In genomic region chr13:76635232-76636021, GRCh38 we compare ENCODE assay signal across 27 cellular contexts.
A peak's percentile ranks its signal among the peaks of the same experiment; 100 is the strongest.
DNase-seq lines count a peak whose midpoint lies in the region; ATAC-seq, FAIRE-seq and TF ChIP-seq lines count a peak whose summit lies in the region.
"Had no signal": no experiment of that assay in that cellular context is flagged by ENCODE, and none has a peak within 500 bp of the region (broad histone marks: within the 10 kb centered on the region; RNA-seq: fewer than 3 reads in every experiment).

No MANE protein-coding gene starts in this region.

- H3K4me1 ChIP-seq in left ventricle myocardium inferior (peaks cover 30% of the 10 kb centered on the region), right cardiac atrium (ENCODE audit: control insufficient read depth, insufficient read depth, low read length) (no peaks in the 10 kb centered on the region), GM12878 (ENCODE audit: control insufficient read depth, insufficient read depth, low read length) (peaks cover 8% of the 10 kb centered on the region), testis (peaks cover 31% of the 10 kb centered on the region), PC-9 (replicated peaks; ENCODE audit: insufficient read depth) (no peaks in the 10 kb centered on the region)
- H3K4me1 ChIP-seq: esophagus squamous epithelium, neural progenitor cell had no signal

- FAIRE-seq in GM12878 (lab: Jason Lieb, UNC): no peak
- no peak for FAIRE-seq in frontal cortex (lab: Jason Lieb, UNC)
- FAIRE-seq: GM18507 had no signal

- H3K36me3 ChIP-seq in left ventricle myocardium inferior: no peaks in the 10 kb centered on the region
- no peaks in the 10 kb centered on the region for H3K36me3 ChIP-seq in GM12878 (ENCODE audit: control insufficient read depth in 2 of 2, insufficient read depth in 2 of 2, low read length in 1 of 2)
- no peaks in the 10 kb centered on the region for H3K36me3 ChIP-seq in testis (ENCODE audit: low read depth, missing control alignments)
- no peaks in the 10 kb centered on the region for H3K36me3 ChIP-seq in PC-9 (ENCODE audit: low read depth)
- H3K36me3 ChIP-seq: BE2C, cardiac muscle cell, esophagus squamous epithelium, gastroesophageal sphincter, neural progenitor cell, right atrium auricular region, upper lobe of left lung had no signal

- no peak for TF ChIP-seq RAD21 in GM12878 (IDR thresholded peaks at IDR 0.05; ENCODE audit: insufficient read depth, low read depth, low read length)

- H4K20me1 ChIP-seq in GM12878 (ENCODE audit: control insufficient read depth, insufficient read depth): no peaks in the 10 kb centered on the region
- no peaks in the 10 kb centered on the region for H4K20me1 ChIP-seq in PC-9 (ENCODE audit: insufficient read depth)

- POLR2A ChIA-PET in GM12878 (lab: Charles Lee): no interaction called here
- POLR2A ChIA-PET in PC-9 (lab: Charles Lee; ENCODE audit: unreplicated experiment): no interaction called here

- in situ Hi-C loops in GM12878 (cut with MboI): no loop called here

- H3K9me3 ChIP-seq in left ventricle myocardium inferior (replicated peaks) (no peaks in the 10 kb centered on the region), right cardiac atrium (ENCODE audit: control insufficient read depth, low read length) (no peaks in the 10 kb centered on the region), GM12878 (replicated peaks; ENCODE audit: control insufficient read depth, insufficient read depth, low read length) (no peaks in the 10 kb centered on the region), testis (no peaks in the 10 kb centered on the region), PC-9 (ENCODE audit: insufficient read depth, low read depth) (no peaks in the 10 kb centered on the region)
- H3K9me3 ChIP-seq: BE2C, esophagus squamous epithelium, gastroesophageal sphincter, right atrium auricular region, upper lobe of left lung had no signal

- TF ChIP-seq CTCF in left ventricle myocardium inferior (IDR thresholded peaks at IDR 0.05; ENCODE audit: borderline replicate concordance) (no peak), GM12878 (IDR thresholded peaks at IDR 0.05 in 2 of 3, conservative IDR thresholded peaks at IDR 0.05 in 1 of 3; ENCODE audit: control insufficient read depth in 2 of 3, extremely low read depth in 1 of 3, insufficient read depth in 1 of 3, low read depth in 3 of 3, low read length in 3 of 3) (no peak), testis (IDR thresholded peaks at IDR 0.05) (no peak), PC-9 (conservative IDR thresholded peaks at IDR 0.05) (no peak), dorsolateral prefrontal cortex (IDR thresholded peaks at IDR 0.05 in 54 of 56, conservative IDR thresholded peaks at IDR 0.05 in 2 of 56; ENCODE audit: low read depth in 1 of 56, partially characterized antibody in 56 of 56) (no peak)

- TF ChIP-seq EP300 in GM12878 (IDR thresholded peaks at IDR 0.05; ENCODE audit: borderline replicate concordance in 1 of 2, control insufficient read depth in 1 of 2, low read depth in 2 of 2, low read length in 2 of 2): no peak

- H3K4me2 ChIP-seq in GM12878 (ENCODE audit: control insufficient read depth, insufficient read depth) (peak overlapping the region; percentile 38; the same call in 1 of the 2 replicates), PC-9 (no peak overlapping the region)
- H3K4me2 ChIP-seq: neural progenitor cell had no signal

- intact Hi-C loops in left ventricle myocardium inferior (cut with micrococcal nuclease): no loop called here
- intact Hi-C loops in right cardiac atrium (cut with DNase I): no loop called here
- intact Hi-C loops in GM12878 (cut with micrococcal nuclease; ENCODE audit: unreplicated experiment): no loop called here
- intact Hi-C loops in testis (cut with DNase I; ENCODE audit: low total_unique reads): no loop called here
- intact Hi-C loops in PC-9 (cut with micrococcal nuclease; ENCODE audit: unreplicated experiment): no loop called here
- intact Hi-C loops in dorsolateral prefrontal cortex (cut with DNase I): no loop called here

- H3K4me3 ChIP-seq in left ventricle myocardium inferior: no peak overlapping the region
- no peak overlapping the region for H3K4me3 ChIP-seq in right cardiac atrium (ENCODE audit: low read length)
- H3K4me3 ChIP-seq in GM12878: no peak overlapping the region
- no peak overlapping the region for H3K4me3 ChIP-seq in testis
- H3K4me3 ChIP-seq in PC-9: no peak overlapping the region
- H3K4me3 ChIP-seq in dorsolateral prefrontal cortex: no peak overlapping the region
- H3K4me3 ChIP-seq: cardiac muscle cell, coronary artery, esophagus squamous epithelium, gastroesophageal sphincter, neural progenitor cell, right atrium auricular region, upper lobe of left lung had no signal

- no peak for TF ChIP-seq POLR2A in GM12878 (IDR thresholded peaks at IDR 0.05; ENCODE audit: low read depth, low read length)
- TF ChIP-seq POLR2A in testis (IDR thresholded peaks at IDR 0.05): no peak

- CTCF ChIA-PET in GM12878 (lab: Yijun Ruan, JAX): no interaction called here
- CTCF ChIA-PET in PC-9 (lab: Charles Lee): no interaction called here

- H3K27ac ChIP-seq in left ventricle myocardium inferior (replicated peaks) (peak overlapping the region; percentile 46), right cardiac atrium (ENCODE audit: low read length) (no peak overlapping the region), GM12878 (ENCODE audit: control insufficient read depth, insufficient read depth) (no peak overlapping the region; the same call in 1 of the 2 replicates), testis (peak overlapping the region; percentile 58 to 70), PC-9 (no peak overlapping the region), dorsolateral prefrontal cortex (no peak overlapping the region)
- H3K27ac ChIP-seq: cardiac muscle cell, coronary artery, esophagus squamous epithelium, neural progenitor cell, right atrium auricular region, upper lobe of left lung had no signal

- H3K79me2 ChIP-seq in GM12878 (ENCODE audit: control insufficient read depth, insufficient read depth, low read length): no peaks in the 10 kb centered on the region
- H3K79me2 ChIP-seq in PC-9 (ENCODE audit: low read depth): no peaks in the 10 kb centered on the region

- ATAC-seq in right cardiac atrium (no peak), HG02852 (IDR thresholded peaks at IDR 0.05; ENCODE audit: unreplicated experiment) (peak; percentile 56), GM12878 (peak; percentile 66)
- ATAC-seq: activated naive CD4-positive, alpha-beta T cell treated with anti-CD3 and anti-CD28 coated beads, Interleukin-2, amount 50 U/mL, for 72 hours; gastroesophageal sphincter; left colon had no signal

- H3K27me3 ChIP-seq in left ventricle myocardium inferior (ENCODE audit: low read depth) (no peaks in the 10 kb centered on the region), right cardiac atrium (ENCODE audit: control insufficient read depth, insufficient read depth) (no peaks in the 10 kb centered on the region), GM12878 (replicated peaks in 1 of 2; ENCODE audit: control insufficient read depth in 2 of 2, insufficient read depth in 2 of 2, low read length in 1 of 2) (no peaks in the 10 kb centered on the region), testis (no peaks in the 10 kb centered on the region), PC-9 (ENCODE audit: insufficient read depth, low read depth) (no peaks in the 10 kb centered on the region), dorsolateral prefrontal cortex (no peaks in the 10 kb centered on the region)
- H3K27me3 ChIP-seq: BE2C, esophagus squamous epithelium, gastroesophageal sphincter, neural progenitor cell, right atrium auricular region, upper lobe of left lung had no signal

- H2AFZ ChIP-seq in GM12878 (ENCODE audit: control insufficient read depth, low read depth, low read length) (peak overlapping the region; percentile 20), PC-9 (no peak overlapping the region)
- H2AFZ ChIP-seq: neural progenitor cell had no signal

- BruUV-seq in GM12878 (replicated peaks; lab: Mats Ljungman, UMichigan) (no TSS peak), PC-9 (replicated peaks; lab: Mats Ljungman, UMichigan) (no TSS peak)

- RAD21 ChIA-PET in GM12878 (lab: Charles Lee; ENCODE audit: unreplicated experiment): no interaction called here

- H3K9ac ChIP-seq in GM12878 (ENCODE audit: control insufficient read depth, insufficient read depth, low read length): no peak overlapping the region
- H3K9ac ChIP-seq: neural progenitor cell had no signal

- DNase-seq in left ventricle myocardium inferior (no peak), right cardiac atrium (no peak), GM12878 (ENCODE audit: low read depth, low spot score) (no peak), testis (no peak), PC-9 (no peak), frontal cortex (ENCODE audit: low spot score in 2 of 2) (no peak), dorsolateral prefrontal cortex (no peak)
- DNase-seq: activated CD4-positive, alpha-beta memory T cell treated with anti-CD3 and anti-CD28 coated beads, Interleukin-2, amount 10 ng/mL, durations not matched to agents 7 days and 5 days; activated CD4-positive, alpha-beta T cell treated with anti-CD3 and anti-CD28 coated beads for 1 hour; BE2C; CD8-positive, alpha-beta memory T cell; esophagus squamous epithelium; H9; hippocampal formation; left colon; NCI-H446 treated with DMSO at 0.1 percent for 48 hours; Right ventricle myocardium superior; stimulated activated CD4-positive, alpha-beta T cell treated with anti-CD3 and anti-CD28 coated beads, Interleukin-2, amount 100 ng/mL, for 48 hours; upper lobe of left lung had no signal

- WGBS in right cardiac atrium: 90% methylated on average over 6 of the region's 6 CpGs
- WGBS in GM12878 (ENCODE audit: insufficient coverage, insufficient replicate concordance, low lambda C conversion rate, missing lambda C conversion rate): 18% methylated on average over 6 of the region's 6 CpGs
- WGBS in testis, 2 donors: 84% methylated on average over 6 of the region's 6 CpGs

- H3K9me2 ChIP-seq in PC-9 (ENCODE audit: insufficient read depth): no peaks in the 10 kb centered on the region

- no peaks in the 10 kb centered on the region for H3F3A ChIP-seq in PC-9 (ENCODE audit: insufficient read depth, low read depth)

- SMC1A ChIA-PET in GM12878 (lab: Charles Lee; ENCODE audit: uncharacterized antibody, unreplicated experiment): no interaction called here

TF ChIP-seq in GM12878, 131 proteins besides CTCF, POLR2A, EP300 and RAD21 (continues in another document):
- no peak for TF ChIP-seq CEBPB (IDR thresholded peaks at IDR 0.05; ENCODE audit: borderline replicate concordance in 1 of 2, low read depth in 2 of 2, low read length in 2 of 2)
- TF ChIP-seq ZBED1 (IDR thresholded peaks at IDR 0.05; ENCODE audit: borderline replicate concordance): no peak; the same call in 1 of the 2 replicates
- TF ChIP-seq GATAD2B (conservative IDR thresholded peaks at IDR 0.05; ENCODE audit: low read depth): no peak
- TF ChIP-seq ZNF274 (IDR thresholded peaks at IDR 0.05; ENCODE audit: insufficient read depth, insufficient read length): no peak
- TF ChIP-seq JUNB (IDR thresholded peaks at IDR 0.05): peak; percentile 50
- TF ChIP-seq STAT3 (IDR thresholded peaks at IDR 0.05; ENCODE audit: low read depth, low read length): no peak

Comparison
In these comparisons a context has a peak if more than half of its experiments do, and no peak if none do; other contexts are left out.
1. H3K27ac ChIP-seq: peak in left ventricle myocardium inferior (single experiment) and testis (2 of 2); none in right cardiac atrium (single experiment), GM12878 (single experiment), PC-9 (single experiment) and dorsolateral prefrontal cortex (0 of 59).
2. ATAC-seq: peak in HG02852 (single experiment) and GM12878 (single experiment); none in right cardiac atrium (0 of 2).